18 cellular contexts compared by ENCODE assay signal in genomic region chr13:26713341-26713740, GRCh38. TPM values are rescaled to one million over a fixed set of nuclear protein-coding genes. Genes with fewer than 3 reads are reported as not detected.
DNase-seq lines count a peak whose midpoint lies in the region; ATAC-seq and TF ChIP-seq lines count a peak whose summit lies in the region.
"Had no signal": no experiment of that assay in that cellular context is flagged by ENCODE, and none has a peak within 500 bp of the region (broad histone marks: within the 10 kb centered on the region; RNA-seq: fewer than 3 reads in every experiment).

No MANE protein-coding gene starts in this region.

- H3K9me3 Mint-ChIP-seq in osteocyte (ENCODE audit: unreplicated experiment) = peaks cover 6% of the 10 kb centered on the region

- DNase-seq in right atrium auricular region (ENCODE audit: low spot score) (peak; percentile 40), left cardiac atrium (no peak), osteocyte (ENCODE audit: extremely low spot score, unreplicated experiment) (peak; percentile 42), cerebellum (ENCODE audit: low spot score) (no peak), Right ventricle myocardium inferior (ENCODE audit: missing footprints) (no peak)
- DNase-seq: AML-193; Caco-2; Calu3; CD4-positive, alpha-beta T cell; CD8-positive, alpha-beta T cell; DMS79 treated with DMSO at 0.1 percent for 48 hours; GF-D8 had no signal

- H3K4me3 Mint-ChIP-seq in osteocyte (ENCODE audit: unreplicated experiment) = no peak overlapping the region
- H3K4me3 Mint-ChIP-seq: B cell; CD4-positive, alpha-beta T cell; CD8-positive, alpha-beta T cell had no signal

- H3K4me1 ChIP-seq in right atrium auricular region = no peaks in the 10 kb centered on the region
- H3K4me1 ChIP-seq: A549, Caco-2 had no signal

- intact Hi-C loops in left cardiac atrium (cut with DNase I) = no loop called here
- intact Hi-C loops in Right ventricle myocardium inferior (cut with DNase I) = no loop called here

- H3K36me3 ChIP-seq in right atrium auricular region = no peaks in the 10 kb centered on the region
- H3K36me3 ChIP-seq: BLaER1 treated with 17β-estradiol and CSF1 and Interleukin-3, amounts not matched to agents 10 nM and 100 nM had no signal

- H3K4me1 Mint-ChIP-seq in osteocyte (ENCODE audit: unreplicated experiment) = no peaks in the 10 kb centered on the region
- H3K4me1 Mint-ChIP-seq: B cell had no signal

- ATAC-seq in left cardiac atrium = no peak
- ATAC-seq in Right ventricle myocardium inferior = no peak
- ATAC-seq: A549; CD8-positive, alpha-beta T cell had no signal

- no peak overlapping the region for H3K27ac ChIP-seq in right atrium auricular region
- H3K27ac ChIP-seq: 22Rv1; A549; BLaER1 treated with 17β-estradiol and CSF1 and Interleukin-3, amounts not matched to agents 10 nM and 100 nM; C4-2B had no signal

- no peak overlapping the region for H3K27ac Mint-ChIP-seq in osteocyte (ENCODE audit: unreplicated experiment)
- H3K27ac Mint-ChIP-seq: B cell; CD4-positive, alpha-beta T cell; CD8-positive, alpha-beta T cell had no signal

- H3K4me3 ChIP-seq in right atrium auricular region = no peak overlapping the region
- H3K4me3 ChIP-seq: A549; BLaER1 treated with 17β-estradiol and CSF1 and Interleukin-3, amounts not matched to agents 10 nM and 100 nM had no signal

- H3K36me3 Mint-ChIP-seq in osteocyte (ENCODE audit: unreplicated experiment) = no peaks in the 10 kb centered on the region
- H3K36me3 Mint-ChIP-seq: CD8-positive, alpha-beta T cell had no signal

- TF ChIP-seq CTCF in right atrium auricular region (IDR thresholded peaks at IDR 0.05) = no peak
- no peak for TF ChIP-seq CTCF in osteocyte (IDR thresholded peaks at IDR 0.05)

- H3K9me3 ChIP-seq in right atrium auricular region = no peaks in the 10 kb centered on the region
- H3K9me3 ChIP-seq: A549, Caco-2 had no signal

- H3K27me3 Mint-ChIP-seq in osteocyte (ENCODE audit: unreplicated experiment) = peaks cover 17% of the 10 kb centered on the region
- H3K27me3 Mint-ChIP-seq: CD4-positive, alpha-beta T cell had no signal

- no peaks in the 10 kb centered on the region for H3K27me3 ChIP-seq in right atrium auricular region
- H3K27me3 ChIP-seq: BLaER1 treated with 17β-estradiol and CSF1 and Interleukin-3, amounts not matched to agents 10 nM and 100 nM had no signal

RNA-seq across cellular contexts. Expression of gene GPR12, which starts 47.2 kb away (rescaled TPM):
- total RNA-seq in right atrium auricular region (under 1 TPM in 1 of 2 donors, not detected in 1; 0.07 TPM), left cardiac atrium (under 1 TPM; 0.08 to 0.18 TPM), osteocyte (not detected in 2 replicates), cerebellum (25.2 TPM), Right ventricle myocardium inferior (0.19 TPM)
- total RNA-seq: A172; B cell; Caco-2; Calu3; CD4-positive, alpha-beta T cell; CD8-positive, alpha-beta T cell had no signal

Comparison
In these comparisons a context has a peak if more than half of its experiments do, and no peak if none do; other contexts are left out.
1. DNase-seq: peak in right atrium auricular region (single experiment) and osteocyte (single experiment); none in left cardiac atrium (single experiment), cerebellum (single experiment) and Right ventricle myocardium inferior (single experiment).
2. RNA of gene GPR12, which starts 47.2 kb away (total RNA-seq): 25.2 TPM in cerebellum (single experiment); 0.19 TPM in Right ventricle myocardium inferior (single experiment), 0.08 to 0.18 TPM in left cardiac atrium, 0.07 TPM in right atrium auricular region and not detected in osteocyte; every median in the first group is over 10 times any median in the second.